In genomic region chr18:13437801-13438506, GRCh38 we compare ENCODE assay signal across 11 cellular contexts.
DNase-seq lines count a peak whose midpoint lies in the region; ATAC-seq and TF ChIP-seq lines count a peak whose summit lies in the region.
"Had no signal": no experiment of that assay in that cellular context is flagged by ENCODE, and none has a peak within 500 bp of the region (broad histone marks: within the 10 kb centered on the region; RNA-seq: fewer than 3 reads in every experiment).

No MANE protein-coding gene starts in this region.

- H2BK120ac ChIP-seq in mesendoderm (ENCODE audit: low read depth, low read length), result no peak overlapping the region

- no peak overlapping the region for H4K5ac ChIP-seq in mesendoderm (ENCODE audit: low read length)

- no peak overlapping the region for H3K4me2 ChIP-seq in mesendoderm (ENCODE audit: low read length)

- DNase-seq in NCI-H345 (lab: John Stamatoyannopoulos, UW) (peak; percentile 49), kidney glomerular epithelial cell (lab: John Stamatoyannopoulos, UW) (peak; percentile 33), mesendoderm (no peak), stomach (no peak), gastrocnemius medialis (no peak), EL (no peak)
- DNase-seq in activated CD8-positive, alpha-beta memory T cell treated with anti-CD3 and anti-CD28 coated beads, Interleukin-2, amount 50 U/mL, for 1 hour (ENCODE audit: extremely low read depth), result peak; percentile 37
- DNase-seq: heart left ventricle, NCI-H1436, SW 1271 had no signal

- H3K79me1 ChIP-seq in mesendoderm (ENCODE audit: low read length), result no peaks in the 10 kb centered on the region

- no peaks in the 10 kb centered on the region for H3K36me3 Mint-ChIP-seq in stimulated activated memory B cell treated with anti-CD40 and anti-IgM and Interleukin-4, amounts not matched to agents 10 μg/mL and 1 μg/mL and 100 μg/mL, for 72 hours

- TF ChIP-seq CTCF in stomach (IDR thresholded peaks at IDR 0.05) (no peak), gastrocnemius medialis (IDR thresholded peaks at IDR 0.05 in 4 of 5, conservative IDR thresholded peaks at IDR 0.05 in 1 of 5) (no peak)

- no peak overlapping the region for H3K4ac ChIP-seq in mesendoderm (ENCODE audit: low read depth, low read length)

- peaks cover 16% of the 10 kb centered on the region for H3K4me1 Mint-ChIP-seq in stimulated activated memory B cell treated with anti-CD40 and anti-IgM and Interleukin-4, amounts not matched to agents 10 μg/mL and 1 μg/mL and 100 μg/mL, for 72 hours

- TF ChIP-seq POLR2A in stomach (IDR thresholded peaks at IDR 0.05), result no peak
- no peak for TF ChIP-seq POLR2A in gastrocnemius medialis (IDR thresholded peaks at IDR 0.05)

- no peak overlapping the region for H2BK5ac ChIP-seq in mesendoderm (ENCODE audit: low read length)

- H3K4me3 ChIP-seq in mesendoderm (ENCODE audit: low read length), result no peak overlapping the region
- no peak overlapping the region for H3K4me3 ChIP-seq in stomach
- no peak overlapping the region for H3K4me3 ChIP-seq in gastrocnemius medialis
- H3K4me3 ChIP-seq: heart left ventricle had no signal

- WGBS in mesendoderm (ENCODE audit: extremely low coverage, insufficient coverage, low lambda C conversion rate), result no CpG with 5 or more reads among the region's 17 CpGs
- WGBS in stomach, 5 donors, result 78 to 83% (median 83%) methylated on average over 17 of the region's 17 CpGs

- H3K23ac ChIP-seq in mesendoderm (ENCODE audit: low read length), result no peak overlapping the region

- H3K4me1 ChIP-seq in mesendoderm (ENCODE audit: control insufficient read depth, low read depth, low read length) (no peaks in the 10 kb centered on the region), stomach (peaks cover 0 to 16% (median 0%) of the 10 kb centered on the region in 4 donors), gastrocnemius medialis (peaks cover 0 to 19% of the 10 kb centered on the region in 2 donors)

- ATAC-seq in stimulated activated memory B cell treated with anti-CD40 and anti-IgM and Interleukin-4, amounts not matched to agents 10 μg/mL and 1 μg/mL and 100 μg/mL, for 72 hours, result peak; percentile 51
- ATAC-seq in gastrocnemius medialis, result no peak

- no peak overlapping the region for H3K9ac ChIP-seq in mesendoderm (ENCODE audit: low read length)

- H3K9me3 Mint-ChIP-seq in stimulated activated memory B cell treated with anti-CD40 and anti-IgM and Interleukin-4, amounts not matched to agents 10 μg/mL and 1 μg/mL and 100 μg/mL, for 72 hours, result no peaks in the 10 kb centered on the region

- H3K27ac ChIP-seq in mesendoderm (ENCODE audit: low read depth, low read length) (no peak overlapping the region), stomach (no peak overlapping the region), gastrocnemius medialis (no peak overlapping the region)

- no peak overlapping the region for H3K18ac ChIP-seq in mesendoderm (ENCODE audit: low read length)

- no peaks in the 10 kb centered on the region for H3K36me3 ChIP-seq in mesendoderm (ENCODE audit: control insufficient read depth, insufficient read depth, low read length)
- no peaks in the 10 kb centered on the region for H3K36me3 ChIP-seq in stomach
- no peaks in the 10 kb centered on the region for H3K36me3 ChIP-seq in gastrocnemius medialis

- no peak for TF ChIP-seq EP300 in stomach (IDR thresholded peaks at IDR 0.05)

- no peaks in the 10 kb centered on the region for H3K79me2 ChIP-seq in mesendoderm (ENCODE audit: control insufficient read depth, insufficient read depth, low read length)

- H3K4me3 Mint-ChIP-seq in stimulated activated memory B cell treated with anti-CD40 and anti-IgM and Interleukin-4, amounts not matched to agents 10 μg/mL and 1 μg/mL and 100 μg/mL, for 72 hours, result peak overlapping the region; percentile 21

- in situ Hi-C loops in gastrocnemius medialis (cut with MboI; ENCODE audit: low sequenced_read_pairs in 4 of 4), result no loop called here

- H3K9me3 ChIP-seq in stomach, result no peaks in the 10 kb centered on the region
- no peaks in the 10 kb centered on the region for H3K9me3 ChIP-seq in gastrocnemius medialis
- H3K9me3 ChIP-seq: heart left ventricle had no signal

- no peak overlapping the region for H4K8ac ChIP-seq in mesendoderm (ENCODE audit: low read depth, low read length)

- H3K27ac Mint-ChIP-seq in stimulated activated memory B cell treated with anti-CD40 and anti-IgM and Interleukin-4, amounts not matched to agents 10 μg/mL and 1 μg/mL and 100 μg/mL, for 72 hours, result peak overlapping the region; percentile 35

- intact Hi-C loops in stomach (cut with DNase I; ENCODE audit: low total_unique reads) (no loop called here), gastrocnemius medialis (cut with DNase I; ENCODE audit: low total_unique reads) (loop anchor here (5.0 to 10.0 kb wide), 2 partner anchors 97 to 221 kb away; partner anchors contain the start of gene LDLRAD4)

- H3K27me3 ChIP-seq in mesendoderm (ENCODE audit: insufficient read depth, low read length, poor library complexity), result no peaks in the 10 kb centered on the region
- H3K27me3 ChIP-seq in stomach, result no peaks in the 10 kb centered on the region
- H3K27me3 ChIP-seq in gastrocnemius medialis, result no peaks in the 10 kb centered on the region
- H3K27me3 ChIP-seq: heart left ventricle had no signal

- no peaks in the 10 kb centered on the region for H3K27me3 Mint-ChIP-seq in stimulated activated memory B cell treated with anti-CD40 and anti-IgM and Interleukin-4, amounts not matched to agents 10 μg/mL and 1 μg/mL and 100 μg/mL, for 72 hours

- no peak overlapping the region for H2BK15ac ChIP-seq in mesendoderm (replicated peaks; ENCODE audit: low read depth)

- H2AK5ac ChIP-seq in mesendoderm (ENCODE audit: low read length), result no peak overlapping the region

- H3K56ac ChIP-seq in mesendoderm (ENCODE audit: low read length), result no peak overlapping the region

Comparison
In these comparisons a context has a peak if more than half of its experiments do, and no peak if none do; other contexts are left out.
1. DNase-seq: peak in NCI-H345 (single experiment), activated CD8-positive, alpha-beta memory T cell treated with anti-CD3 and anti-CD28 coated beads, Interleukin-2, amount 50 U/mL, for 1 hour (single experiment) and kidney glomerular epithelial cell (single experiment); none in mesendoderm (single experiment), stomach (single experiment), gastrocnemius medialis (0 of 2) and EL (single experiment).